Comparison of ENCODE assay signal across 16 cellular contexts in the genomic region with DNA sequence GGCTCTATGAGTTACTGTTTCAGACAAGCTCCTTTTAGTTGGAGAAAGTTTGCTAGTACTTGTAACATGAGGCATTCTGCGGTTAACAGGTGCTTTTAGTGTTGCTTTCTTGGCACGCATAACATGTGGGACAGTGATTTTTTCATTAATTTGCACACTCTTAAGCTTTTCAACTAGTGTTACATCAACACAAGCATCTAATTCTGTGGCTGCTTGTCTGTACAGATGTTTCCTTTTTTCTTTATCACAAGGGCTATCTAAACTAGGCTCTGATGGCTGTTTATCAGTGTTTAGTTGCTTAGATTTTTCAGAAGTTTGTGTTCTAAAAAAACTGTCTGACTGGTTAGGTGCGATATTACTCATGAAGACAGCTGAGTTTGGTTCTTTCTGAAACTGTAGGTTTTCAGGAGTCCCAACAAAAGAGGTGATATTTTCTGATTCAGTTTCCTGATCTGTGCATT.
DNase-seq lines count a peak whose midpoint lies in the region; ATAC-seq and TF ChIP-seq lines count a peak whose summit lies in the region.
"Had no signal": no experiment of that assay in that cellular context is flagged by ENCODE, and none has a peak within 500 bp of the region (broad histone marks: within the 10 kb centered on the region; RNA-seq: fewer than 3 reads in every experiment).

No MANE protein-coding gene starts in this region.

- H3K4me2 ChIP-seq in neuronal stem cell (ENCODE audit: insufficient read depth, low read length, poor library complexity, severe bottlenecking) = no peak overlapping the region

- no peak overlapping the region for H3K23ac ChIP-seq in neuronal stem cell (ENCODE audit: low read depth, low read length, poor library complexity)

- H2BK15ac ChIP-seq in neuronal stem cell (ENCODE audit: low read length) = no peak overlapping the region

- no peaks in the 10 kb centered on the region for H3K27me3 ChIP-seq in neuronal stem cell (ENCODE audit: control insufficient read depth in 3 of 3, insufficient read depth in 3 of 3, low read depth in 1 of 3, low read length in 3 of 3)

- CTCF ChIA-PET in Calu3 (lab: Charles Lee) = no interaction called here

- no peaks in the 10 kb centered on the region for H3K9me3 ChIP-seq in neuronal stem cell (replicated peaks in 1 of 2; ENCODE audit: control insufficient read depth in 2 of 2, insufficient read depth in 1 of 2, low read depth in 1 of 2, low read length in 2 of 2)
- no peaks in the 10 kb centered on the region for H3K9me3 ChIP-seq in mucosa of descending colon

- WGBS in neuronal stem cell (ENCODE audit: extremely low coverage in 2 of 2, insufficient read length in 2 of 2, insufficient replicate concordance in 1 of 2), 2 donors = no CpG with 5 or more reads among the region's 3 CpGs

- H3K27ac ChIP-seq in neuronal stem cell (replicated peaks; ENCODE audit: low read length) = no peak overlapping the region
- H3K27ac ChIP-seq: skin epidermis had no signal

- H3K18ac ChIP-seq in neuronal stem cell (ENCODE audit: low read length) = no peak overlapping the region

- H3K79me1 ChIP-seq in neuronal stem cell (ENCODE audit: low read depth, low read length) = no peaks in the 10 kb centered on the region

- ATAC-seq in GM18499 (IDR thresholded peaks at IDR 0.05; ENCODE audit: insufficient read depth, unreplicated experiment) (peak; percentile 59), mucosa of descending colon (no peak)
- peak; percentile 52 for ATAC-seq in central memory CD8-positive, alpha-beta T cell (replicated peaks; ENCODE audit: extremely low read depth, poor library complexity, severe bottlenecking)
- ATAC-seq: left colon; stimulated activated naive B cell treated with anti-CD40 and anti-IgM and Interleukin-4, amounts not matched to agents 10 μg/mL and 1 μg/mL and 100 μg/mL, for 72 hours had no signal

- intact Hi-C loops in Calu3 (cut with micrococcal nuclease; ENCODE audit: unreplicated experiment) (loop anchor here (5.0 kb wide), 1 partner anchor 267 kb away; no protein-coding TSS in a partner anchor), mucosa of descending colon (cut with DNase I, micrococcal nuclease) (no loop called here)

- H3K27me3 Mint-ChIP-seq in central memory CD8-positive, alpha-beta T cell = no peaks in the 10 kb centered on the region
- H3K27me3 Mint-ChIP-seq in Calu3 (ENCODE audit: unreplicated experiment) = no peaks in the 10 kb centered on the region
- H3K27me3 Mint-ChIP-seq: brain; stimulated activated naive B cell treated with anti-CD40 and anti-IgM and Interleukin-4, amounts not matched to agents 10 μg/mL and 1 μg/mL and 100 μg/mL, for 72 hours; T-cell had no signal

- no peak overlapping the region for H2BK12ac ChIP-seq in neuronal stem cell (ENCODE audit: low read length)

- H3K9ac ChIP-seq in neuronal stem cell (ENCODE audit: low read depth, low read length, poor library complexity) = no peak overlapping the region

- H3K4ac ChIP-seq in neuronal stem cell (ENCODE audit: low read length) = no peak overlapping the region

- H4K8ac ChIP-seq in neuronal stem cell (ENCODE audit: low read depth, low read length) = no peak overlapping the region

- H3K36me3 ChIP-seq in neuronal stem cell (replicated peaks in 1 of 2; ENCODE audit: control insufficient read depth in 2 of 2, insufficient read depth in 2 of 2, low read length in 2 of 2) = peaks cover 1 to 25% of the 10 kb centered on the region in 2 donors
- no peaks in the 10 kb centered on the region for H3K36me3 ChIP-seq in mucosa of descending colon (ENCODE audit: low read depth)

- no peak overlapping the region for H2AK5ac ChIP-seq in neuronal stem cell (ENCODE audit: low read depth, low read length)

- H3K9me3 Mint-ChIP-seq in central memory CD8-positive, alpha-beta T cell = no peaks in the 10 kb centered on the region
- no peaks in the 10 kb centered on the region for H3K9me3 Mint-ChIP-seq in Calu3 (ENCODE audit: low read depth, unreplicated experiment)
- H3K9me3 Mint-ChIP-seq: brain; stimulated activated naive B cell treated with anti-CD40 and anti-IgM and Interleukin-4, amounts not matched to agents 10 μg/mL and 1 μg/mL and 100 μg/mL, for 72 hours; T-cell had no signal

- H3K4me3 Mint-ChIP-seq in central memory CD8-positive, alpha-beta T cell = no peak overlapping the region
- H3K4me3 Mint-ChIP-seq in Calu3 (ENCODE audit: low read depth, unreplicated experiment) = no peak overlapping the region
- H3K4me3 Mint-ChIP-seq: brain; stimulated activated naive B cell treated with anti-CD40 and anti-IgM and Interleukin-4, amounts not matched to agents 10 μg/mL and 1 μg/mL and 100 μg/mL, for 72 hours; T-cell had no signal

- H3K4me1 Mint-ChIP-seq in central memory CD8-positive, alpha-beta T cell = peaks cover 9% of the 10 kb centered on the region
- H3K4me1 Mint-ChIP-seq in Calu3 (ENCODE audit: low read depth, unreplicated experiment) = no peaks in the 10 kb centered on the region
- H3K4me1 Mint-ChIP-seq: T-cell had no signal

- H2BK5ac ChIP-seq in neuronal stem cell (ENCODE audit: low read length) = no peak overlapping the region

- TF ChIP-seq CTCF in GM20000 (IDR thresholded peaks at IDR 0.05; ENCODE audit: extremely low read depth, missing control alignments) (no peak), Calu3 (IDR thresholded peaks at IDR 0.05; ENCODE audit: unreplicated experiment) (no peak), mucosa of descending colon (IDR thresholded peaks at IDR 0.05) (no peak)

- no peak overlapping the region for H2AFZ ChIP-seq in neuronal stem cell (ENCODE audit: low read length)

- H3K36me3 Mint-ChIP-seq in central memory CD8-positive, alpha-beta T cell (ENCODE audit: insufficient read depth) = peaks cover 20% of the 10 kb centered on the region
- H3K36me3 Mint-ChIP-seq in Calu3 (ENCODE audit: insufficient read depth, unreplicated experiment) = no peaks in the 10 kb centered on the region

- no TSS peak for BruUV-seq in Calu3 (replicated peaks; lab: Mats Ljungman, UMichigan)

- H3K14ac ChIP-seq in neuronal stem cell (ENCODE audit: low read length) = no peak overlapping the region

- no peaks in the 10 kb centered on the region for H3K4me1 ChIP-seq in neuronal stem cell (ENCODE audit: control insufficient read depth in 2 of 2, insufficient read depth in 1 of 2, low read depth in 1 of 2, low read length in 2 of 2)
- no peaks in the 10 kb centered on the region for H3K4me1 ChIP-seq in mucosa of descending colon (ENCODE audit: low read depth)

- DNase-seq in GM20000 (ENCODE audit: low spot score) = peak; percentile 8
- peak; percentile 91 for DNase-seq in Jurkat, Clone E6-1 (ENCODE audit: low read depth, low spot score)
- DNase-seq in central memory CD8-positive, alpha-beta T cell (ENCODE audit: low spot score in 2 of 2) = no peak
- DNase-seq in neuronal stem cell (ENCODE audit: low spot score) = no peak
- DNase-seq in Calu3 = no peak
- no peak for DNase-seq in mucosa of descending colon
- DNase-seq: activated CD4-positive, CD25-positive, alpha-beta regulatory T cell; C1 segment of cervical spinal cord; DND-41; left colon; NCI-H774; stimulated activated naive B cell treated with anti-CD40 and anti-IgM and Interleukin-4, amounts not matched to agents 10 μg/mL and 1 μg/mL and 100 μg/mL, for 72 hours; T-cell had no signal

- no peak overlapping the region for H4K91ac ChIP-seq in neuronal stem cell (ENCODE audit: low read depth, low read length, poor library complexity)

- H3K4me3 ChIP-seq in Jurkat, Clone E6-1 (ENCODE audit: low read length) = peak overlapping the region; percentile 21
- H3K4me3 ChIP-seq in neuronal stem cell (ENCODE audit: low read length in 2 of 2) (no peak overlapping the region), mucosa of descending colon (no peak overlapping the region)
- H3K4me3 ChIP-seq: skin epidermis had no signal

- peak overlapping the region; percentile 38 for H3K27ac Mint-ChIP-seq in central memory CD8-positive, alpha-beta T cell (ENCODE audit: low read depth)
- no peak overlapping the region for H3K27ac Mint-ChIP-seq in Calu3 (ENCODE audit: unreplicated experiment)
- H3K27ac Mint-ChIP-seq: stimulated activated naive B cell treated with anti-CD40 and anti-IgM and Interleukin-4, amounts not matched to agents 10 μg/mL and 1 μg/mL and 100 μg/mL, for 72 hours had no signal

- H2BK120ac ChIP-seq in neuronal stem cell (ENCODE audit: low read depth, low read length) = no peak overlapping the region

Comparison
In these comparisons a context has a peak if more than half of its experiments do, and no peak if none do; other contexts are left out.
1. DNase-seq: peak in GM20000 (single experiment) and Jurkat, Clone E6-1 (single experiment); none in central memory CD8-positive, alpha-beta T cell (0 of 2), neuronal stem cell (single experiment), Calu3 (single experiment) and mucosa of descending colon (0 of 3).